20 cellular contexts compared by ENCODE assay signal in genomic region chr3:38018296-38019266, GRCh38. TPM values are rescaled to one million over a fixed set of nuclear protein-coding genes. Genes with fewer than 3 reads are reported as not detected.
DNase-seq lines count a peak whose midpoint lies in the region; ATAC-seq, FAIRE-seq and TF ChIP-seq lines count a peak whose summit lies in the region.
"Had no signal": no experiment of that assay in that cellular context is flagged by ENCODE, and none has a peak within 500 bp of the region (broad histone marks: within the 10 kb centered on the region; RNA-seq: fewer than 3 reads in every experiment).

No MANE protein-coding gene starts in this region.

- H3K9ac ChIP-seq in GM12878 (ENCODE audit: control insufficient read depth, insufficient read depth, low read length), result no peak overlapping the region
- H3K9ac ChIP-seq: parathyroid adenoma had no signal

- no peak overlapping the region for H3K27ac Mint-ChIP-seq in activated naive CD8-positive, alpha-beta T cell treated with anti-CD3 and anti-CD28 coated beads, Interleukin-2, amount 10 ng/mL, durations not matched to agents 7 days and 5 days
- H3K27ac Mint-ChIP-seq in activated naive CD8-positive, alpha-beta T cell treated with anti-CD3 and anti-CD28 coated beads, Interleukin-2, amount 50 U/mL, for 24 hours, result no peak overlapping the region

- no peaks in the 10 kb centered on the region for H3K27me3 ChIP-seq in GM12878 (replicated peaks in 1 of 2; ENCODE audit: control insufficient read depth in 2 of 2, insufficient read depth in 2 of 2, low read length in 1 of 2)
- H3K27me3 ChIP-seq in tibial artery, result no peaks in the 10 kb centered on the region
- H3K27me3 ChIP-seq: gastroesophageal sphincter, suprapubic skin had no signal

- H3K27ac ChIP-seq in GM12878 (ENCODE audit: control insufficient read depth, insufficient read depth), result no peak overlapping the region
- H3K27ac ChIP-seq in mesodermal cell (ENCODE audit: low read depth, low read length, severe bottlenecking), result peak overlapping the region; percentile 10
- H3K27ac ChIP-seq in tibial artery, result no peak overlapping the region
- H3K27ac ChIP-seq: gastroesophageal sphincter, parathyroid adenoma, SK-N-MC, suprapubic skin had no signal

- no peak for TF ChIP-seq EP300 in GM12878 (IDR thresholded peaks at IDR 0.05; ENCODE audit: borderline replicate concordance in 1 of 2, control insufficient read depth in 1 of 2, low read depth in 2 of 2, low read length in 2 of 2)

- H3K36me3 ChIP-seq in GM12878 (ENCODE audit: control insufficient read depth in 2 of 2, insufficient read depth in 2 of 2, low read length in 1 of 2), result no peaks in the 10 kb centered on the region
- peaks cover 48% of the 10 kb centered on the region for H3K36me3 ChIP-seq in mesodermal cell (ENCODE audit: control insufficient read depth, insufficient read depth, low read length)
- peaks cover 40 to 70% (median 66%) of the 10 kb centered on the region in 3 donors for H3K36me3 ChIP-seq in tibial artery

- intact Hi-C loops in GM12878 (cut with micrococcal nuclease; ENCODE audit: unreplicated experiment), result no loop called here
- intact Hi-C loops in tibial artery (cut with DNase I; ENCODE audit: low total_unique reads), result no loop called here

- H4K20me1 ChIP-seq in GM12878 (ENCODE audit: control insufficient read depth, insufficient read depth), result no peaks in the 10 kb centered on the region

- H3K27me3 Mint-ChIP-seq in activated naive CD8-positive, alpha-beta T cell treated with anti-CD3 and anti-CD28 coated beads, Interleukin-2, amount 10 ng/mL, durations not matched to agents 7 days and 5 days, result no peaks in the 10 kb centered on the region
- no peaks in the 10 kb centered on the region for H3K27me3 Mint-ChIP-seq in activated naive CD8-positive, alpha-beta T cell treated with anti-CD3 and anti-CD28 coated beads, Interleukin-2, amount 50 U/mL, for 24 hours
- H3K27me3 Mint-ChIP-seq: CD4-positive, alpha-beta memory T cell had no signal

- TF ChIP-seq RAD21 in GM12878 (IDR thresholded peaks at IDR 0.05; ENCODE audit: insufficient read depth, low read depth, low read length), result no peak

- WGBS in GM12878 (ENCODE audit: insufficient coverage, insufficient replicate concordance, low lambda C conversion rate, missing lambda C conversion rate), result 57% methylated on average over 13 of the region's 13 CpGs
- 90 to 93% methylated on average over 9 to 12 of the region's 13 CpGs for WGBS in mesodermal cell (ENCODE audit: insufficient coverage in 2 of 2), 2 experiments

- no peaks in the 10 kb centered on the region for H3K9me3 Mint-ChIP-seq in activated naive CD8-positive, alpha-beta T cell treated with anti-CD3 and anti-CD28 coated beads, Interleukin-2, amount 10 ng/mL, durations not matched to agents 7 days and 5 days
- no peaks in the 10 kb centered on the region for H3K9me3 Mint-ChIP-seq in activated naive CD8-positive, alpha-beta T cell treated with anti-CD3 and anti-CD28 coated beads, Interleukin-2, amount 50 U/mL, for 24 hours

- H3K36me3 Mint-ChIP-seq in activated naive CD8-positive, alpha-beta T cell treated with anti-CD3 and anti-CD28 coated beads, Interleukin-2, amount 10 ng/mL, durations not matched to agents 7 days and 5 days, result peaks cover 23% of the 10 kb centered on the region
- peaks cover 13% of the 10 kb centered on the region for H3K36me3 Mint-ChIP-seq in activated naive CD8-positive, alpha-beta T cell treated with anti-CD3 and anti-CD28 coated beads, Interleukin-2, amount 50 U/mL, for 24 hours (ENCODE audit: low read depth)

- POLR2A ChIA-PET in activated naive CD8-positive, alpha-beta T cell treated with anti-CD3 and anti-CD28 coated beads, Interleukin-2, amount 10 ng/mL, durations not matched to agents 7 days and 5 days (lab: Charles Lee), result no interaction called here
- POLR2A ChIA-PET in GM12878 (lab: Charles Lee), result no interaction called here

- SMC1A ChIA-PET in GM12878 (lab: Charles Lee; ENCODE audit: uncharacterized antibody, unreplicated experiment), result no interaction called here

- H2AFZ ChIP-seq in GM12878 (ENCODE audit: control insufficient read depth, low read depth, low read length), result no peak overlapping the region
- H2AFZ ChIP-seq: parathyroid adenoma had no signal

- no peaks in the 10 kb centered on the region; the same call in 2 of the 3 replicates for H3K9me3 ChIP-seq in GM12878 (replicated peaks; ENCODE audit: control insufficient read depth, insufficient read depth, low read length)
- peaks cover 10% of the 10 kb centered on the region for H3K9me3 ChIP-seq in mesodermal cell (ENCODE audit: control insufficient read depth, low read length)
- no peaks in the 10 kb centered on the region for H3K9me3 ChIP-seq in tibial artery
- H3K9me3 ChIP-seq: suprapubic skin had no signal

- no peak for ATAC-seq in activated naive CD8-positive, alpha-beta T cell treated with anti-CD3 and anti-CD28 coated beads, Interleukin-2, amount 10 ng/mL, durations not matched to agents 7 days and 5 days (ENCODE audit: low read depth)
- ATAC-seq in activated naive CD8-positive, alpha-beta T cell treated with anti-CD3 and anti-CD28 coated beads, Interleukin-2, amount 50 U/mL, for 24 hours, result no peak
- no peak for ATAC-seq in GM12878
- ATAC-seq: gastroesophageal sphincter had no signal

- H3K4me1 Mint-ChIP-seq in activated naive CD8-positive, alpha-beta T cell treated with anti-CD3 and anti-CD28 coated beads, Interleukin-2, amount 10 ng/mL, durations not matched to agents 7 days and 5 days, result peaks cover 6% of the 10 kb centered on the region
- peaks cover 4% of the 10 kb centered on the region for H3K4me1 Mint-ChIP-seq in activated naive CD8-positive, alpha-beta T cell treated with anti-CD3 and anti-CD28 coated beads, Interleukin-2, amount 50 U/mL, for 24 hours

- TF ChIP-seq CTCF in GM12878 (IDR thresholded peaks at IDR 0.05 in 2 of 3, conservative IDR thresholded peaks at IDR 0.05 in 1 of 3; ENCODE audit: control insufficient read depth in 2 of 3, extremely low read depth in 1 of 3, insufficient read depth in 1 of 3, low read depth in 3 of 3, low read length in 3 of 3) (no peak), tibial artery (IDR thresholded peaks at IDR 0.05) (no peak)

- no peak for TF ChIP-seq POLR2A in GM12878 (IDR thresholded peaks at IDR 0.05; ENCODE audit: low read depth, low read length)

- H3K4me3 Mint-ChIP-seq in activated naive CD8-positive, alpha-beta T cell treated with anti-CD3 and anti-CD28 coated beads, Interleukin-2, amount 10 ng/mL, durations not matched to agents 7 days and 5 days, result no peak overlapping the region
- no peak overlapping the region for H3K4me3 Mint-ChIP-seq in activated naive CD8-positive, alpha-beta T cell treated with anti-CD3 and anti-CD28 coated beads, Interleukin-2, amount 50 U/mL, for 24 hours

- FAIRE-seq in GM12878 (lab: Jason Lieb, UNC), result no peak
- FAIRE-seq: bronchial epithelial cell, G401.6 had no signal

- H3K4me1 ChIP-seq in GM12878 (ENCODE audit: control insufficient read depth, insufficient read depth, low read length) (no peaks in the 10 kb centered on the region; the same call in none of the 2 replicates), mesodermal cell (ENCODE audit: control insufficient read depth, insufficient read depth, low read length, poor library complexity, severe bottlenecking) (peaks cover 9% of the 10 kb centered on the region), tibial artery (peaks cover 0 to 11% (median 4%) of the 10 kb centered on the region in 4 donors)
- H3K4me1 ChIP-seq: parathyroid adenoma had no signal

- RAD21 ChIA-PET in GM12878 (lab: Charles Lee; ENCODE audit: unreplicated experiment), result no interaction called here

- CTCF ChIA-PET in GM12878 (lab: Yijun Ruan, JAX), result interaction anchor here (1.0 kb wide), 1 partner anchor 21 kb away, joined by 4 read pairs; no protein-coding TSS in a partner anchor

- peak; percentile 20 for DNase-seq in activated naive CD8-positive, alpha-beta T cell treated with anti-CD3 and anti-CD28 coated beads, Interleukin-2, amount 10 ng/mL, durations not matched to agents 7 days and 5 days
- no peak for DNase-seq in activated naive CD8-positive, alpha-beta T cell treated with anti-CD3 and anti-CD28 coated beads, Interleukin-2, amount 50 U/mL, for 24 hours
- DNase-seq in GM12878 (ENCODE audit: low read depth, low spot score) (no peak), tibial artery (peak; percentile 9 to 55), CD1c-positive myeloid dendritic cell (ENCODE audit: extremely low spot score) (no peak), middle frontal gyrus (ENCODE audit: extremely low spot score, low spot score) (no peak)
- DNase-seq: activated CD8-positive, alpha-beta memory T cell treated with anti-CD3 and anti-CD28 coated beads for 24 hours; amygdala; CD4-positive, alpha-beta memory T cell; HCEC 1CT; KBM-7; mammary epithelial cell; NCI-H1436 treated with DMSO at 0.1 percent for 48 hours had no signal

- no peak overlapping the region for H3K4me3 ChIP-seq in GM12878
- H3K4me3 ChIP-seq in mesodermal cell (ENCODE audit: extremely low read depth, insufficient read depth, low read length, poor library complexity, severe bottlenecking), result no peak overlapping the region
- no peak overlapping the region for H3K4me3 ChIP-seq in tibial artery
- H3K4me3 ChIP-seq: gastroesophageal sphincter, SK-N-MC, suprapubic skin had no signal

- no TSS peak for BruUV-seq in GM12878 (replicated peaks; lab: Mats Ljungman, UMichigan)

- no peaks in the 10 kb centered on the region for H3K79me2 ChIP-seq in GM12878 (ENCODE audit: control insufficient read depth, insufficient read depth, low read length)
- H3K79me2 ChIP-seq: parathyroid adenoma had no signal

- H3K4me2 ChIP-seq in GM12878 (ENCODE audit: control insufficient read depth, insufficient read depth), result no peak overlapping the region

- in situ Hi-C loops in GM12878 (cut with MboI), result no loop called here

RNA-seq across cellular contexts. Expression of gene PLCD1, which starts 10.9 kb away (rescaled TPM):
- total RNA-seq in activated naive CD8-positive, alpha-beta T cell treated with anti-CD3 and anti-CD28 coated beads, Interleukin-2, amount 10 ng/mL, durations not matched to agents 7 days and 5 days, result 10 to 100 TPM; 36.5 to 45.4 TPM
- total RNA-seq in GM12878 (2013; cell fraction: nucleolus; rRNA removed), result 3.8 and 5.4 TPM in 2 replicates
- total RNA-seq in GM12878 (2014; rRNA removed), result 0.73 and 1.2 TPM in 2 replicates
- total RNA-seq in GM12878 (2014; rRNA removed; fragmentation: Illumina TruSeq; extraction: Trizol), result 0.55 and 0.89 TPM in 2 replicates
- total RNA-seq in GM12878 (2021), result 1.6 and 2.4 TPM in 2 replicates
- polyA plus RNA-seq in GM12878 (2011; ENCODE audit: low read depth), result 5.4 TPM
- 1.8 and 3.5 TPM in 2 replicates for polyA plus RNA-seq in GM12878 (2011; rRNA removed)
- polyA plus RNA-seq in GM12878 (2011; cell fraction: cytosol; rRNA removed), result 3.6 and 4.2 TPM in 2 replicates
- polyA plus RNA-seq in GM12878 (2011; cell fraction: nucleus; rRNA removed), result 12.2 and 13.7 TPM in 2 replicates
- polyA plus RNA-seq in GM12878 (2012), result 3.9 and 5.8 TPM in 2 replicates
- 0.32 and 1.0 TPM in 2 replicates for polyA plus RNA-seq in GM12878 (2014; fragmentation: Illumina TruSeq; extraction: Trizol)
- polyA plus RNA-seq in GM12878 (2014; fragmentation: Nextera tagmentation; extraction: Ambion mirVana), result under 1 TPM in 1 of 2 experiments, not detected in 1; 0.20 TPM
- polyA plus RNA-seq in GM12878 (2014; rRNA removed), result 1.5 and 3.9 TPM in 2 replicates
- 1 to 10 TPM; 1.2 to 2.0 TPM for polyA plus RNA-seq in GM12878 (2016; fragmentation: Nextera tagmentation; extraction: Ambion mirVana)
- polyA minus RNA-seq in GM12878 (2011; rRNA and poly(A)+ RNA removed), result 4.3 and 4.8 TPM in 2 replicates
- polyA minus RNA-seq in GM12878 (2011; cell fraction: cytosol; rRNA and poly(A)+ RNA removed), result 3.6 and 4.5 TPM in 2 replicates
- 3.1 and 6.9 TPM in 2 replicates for polyA minus RNA-seq in GM12878 (2011; cell fraction: nucleus; rRNA and poly(A)+ RNA removed)
- polyA plus RNA-seq in mesodermal cell (2013, experiment 1 of 2), result 56.1 TPM
- 43.3 TPM for polyA plus RNA-seq in mesodermal cell (2013, experiment 2 of 2)

RNA-seq across cellular contexts. Expression of gene DLEC1, which starts 20.4 kb away (rescaled TPM):
- total RNA-seq in activated naive CD8-positive, alpha-beta T cell treated with anti-CD3 and anti-CD28 coated beads, Interleukin-2, amount 10 ng/mL, durations not matched to agents 7 days and 5 days, result 1 to 10 TPM; 3.2 to 3.7 TPM
- 1.2 and 4.2 TPM in 2 replicates for total RNA-seq in GM12878 (2013; cell fraction: nucleolus; rRNA removed)
- total RNA-seq in GM12878 (2014; rRNA removed), result not detected in 2 replicates
- 0.04 TPM in 1 of 2 replicates, not detected in the other for total RNA-seq in GM12878 (2014; rRNA removed; fragmentation: Illumina TruSeq; extraction: Trizol)
- total RNA-seq in GM12878 (2021), result 0.08 TPM in 2 replicates
- 0.05 TPM for polyA plus RNA-seq in GM12878 (2011; ENCODE audit: low read depth)
- polyA plus RNA-seq in GM12878 (2011; rRNA removed), result 0.03 and 0.05 TPM in 2 replicates
- 0.02 and 0.03 TPM in 2 replicates for polyA plus RNA-seq in GM12878 (2011; cell fraction: cytosol; rRNA removed)
- 0.35 and 0.81 TPM in 2 replicates for polyA plus RNA-seq in GM12878 (2011; cell fraction: nucleus; rRNA removed)
- 0.07 and 0.50 TPM in 2 replicates for polyA plus RNA-seq in GM12878 (2012)
- not detected in 2 replicates for polyA plus RNA-seq in GM12878 (2014; fragmentation: Illumina TruSeq; extraction: Trizol)
- polyA plus RNA-seq in GM12878 (2014; fragmentation: Nextera tagmentation; extraction: Ambion mirVana), result under 1 TPM; 0.07 to 0.14 TPM
- 0.03 and 0.04 TPM in 2 replicates for polyA plus RNA-seq in GM12878 (2014; rRNA removed)
- under 1 TPM in 1 of 2 experiments, not detected in 1; 0.29 TPM for polyA plus RNA-seq in GM12878 (2016; fragmentation: Nextera tagmentation; extraction: Ambion mirVana)
- polyA minus RNA-seq in GM12878 (2011; rRNA and poly(A)+ RNA removed), result 0.07 and 0.21 TPM in 2 replicates
- not detected in 2 replicates for polyA minus RNA-seq in GM12878 (2011; cell fraction: cytosol; rRNA and poly(A)+ RNA removed)
- polyA minus RNA-seq in GM12878 (2011; cell fraction: nucleus; rRNA and poly(A)+ RNA removed), result 0.10 and 3.7 TPM in 2 replicates
- polyA plus RNA-seq in mesodermal cell (2013, experiment 1 of 2), result 0.11 TPM
- 0.20 TPM for polyA plus RNA-seq in mesodermal cell (2013, experiment 2 of 2)
- polyA plus RNA-seq: mammary epithelial cell had no signal

RNA-seq across cellular contexts. Expression of gene VILL, which starts 28.0 kb away (rescaled TPM):
- total RNA-seq in activated naive CD8-positive, alpha-beta T cell treated with anti-CD3 and anti-CD28 coated beads, Interleukin-2, amount 10 ng/mL, durations not matched to agents 7 days and 5 days, result 10 to 100 TPM; 25.2 to 25.3 TPM
- total RNA-seq in GM12878 (2013; cell fraction: nucleolus; rRNA removed), result 18.9 TPM in 2 replicates
- 3.4 and 3.9 TPM in 2 replicates for total RNA-seq in GM12878 (2014; rRNA removed)
- total RNA-seq in GM12878 (2014; rRNA removed; fragmentation: Illumina TruSeq; extraction: Trizol), result 1.3 and 1.9 TPM in 2 replicates
- 3.7 and 4.1 TPM in 2 replicates for total RNA-seq in GM12878 (2021)
- 3.8 TPM for polyA plus RNA-seq in GM12878 (2011; ENCODE audit: low read depth)
- 3.1 and 5.4 TPM in 2 replicates for polyA plus RNA-seq in GM12878 (2011; rRNA removed)
- 7.7 and 8.5 TPM in 2 replicates for polyA plus RNA-seq in GM12878 (2011; cell fraction: cytosol; rRNA removed)
- polyA plus RNA-seq in GM12878 (2011; cell fraction: nucleus; rRNA removed), result 44.3 and 44.4 TPM in 2 replicates
- 5.6 and 5.9 TPM in 2 replicates for polyA plus RNA-seq in GM12878 (2012)
- polyA plus RNA-seq in GM12878 (2014; fragmentation: Illumina TruSeq; extraction: Trizol), result 0.41 and 1.4 TPM in 2 replicates
- under 1 TPM in 1 of 2 experiments, not detected in 1; 0.15 TPM for polyA plus RNA-seq in GM12878 (2014; fragmentation: Nextera tagmentation; extraction: Ambion mirVana)
- polyA plus RNA-seq in GM12878 (2014; rRNA removed), result 4.2 and 4.3 TPM in 2 replicates
- polyA plus RNA-seq in GM12878 (2016; fragmentation: Nextera tagmentation; extraction: Ambion mirVana), result 1 to 10 TPM; 2.1 TPM
- 7.5 and 18.4 TPM in 2 replicates for polyA minus RNA-seq in GM12878 (2011; rRNA and poly(A)+ RNA removed)
- 2.8 and 3.2 TPM in 2 replicates for polyA minus RNA-seq in GM12878 (2011; cell fraction: cytosol; rRNA and poly(A)+ RNA removed)
- 14.3 and 19.2 TPM in 2 replicates for polyA minus RNA-seq in GM12878 (2011; cell fraction: nucleus; rRNA and poly(A)+ RNA removed)
- 4.1 TPM for polyA plus RNA-seq in mesodermal cell (2013, experiment 1 of 2)
- 2.7 TPM for polyA plus RNA-seq in mesodermal cell (2013, experiment 2 of 2)

Comparison
In these comparisons a context has a peak if more than half of its experiments do, and no peak if none do; other contexts are left out.
1. DNase-seq: peak in activated naive CD8-positive, alpha-beta T cell treated with anti-CD3 and anti-CD28 coated beads, Interleukin-2, amount 10 ng/mL, durations not matched to agents 7 days and 5 days (single experiment) and tibial artery (2 of 2); none in activated naive CD8-positive, alpha-beta T cell treated with anti-CD3 and anti-CD28 coated beads, Interleukin-2, amount 50 U/mL, for 24 hours (single experiment), GM12878 (single experiment), CD1c-positive myeloid dendritic cell (single experiment) and middle frontal gyrus (single experiment).
2. RNA of gene PLCD1, which starts 10.9 kb away (total RNA-seq): 36.5 to 45.4 TPM in activated naive CD8-positive, alpha-beta T cell treated with anti-CD3 and anti-CD28 coated beads, Interleukin-2, amount 10 ng/mL, durations not matched to agents 7 days and 5 days; 0.55 to 5.4 TPM in GM12878; every median in the first group is over 4 times any median in the second.